ENCODE assay signal across 1 cellular context in the genomic region with DNA sequence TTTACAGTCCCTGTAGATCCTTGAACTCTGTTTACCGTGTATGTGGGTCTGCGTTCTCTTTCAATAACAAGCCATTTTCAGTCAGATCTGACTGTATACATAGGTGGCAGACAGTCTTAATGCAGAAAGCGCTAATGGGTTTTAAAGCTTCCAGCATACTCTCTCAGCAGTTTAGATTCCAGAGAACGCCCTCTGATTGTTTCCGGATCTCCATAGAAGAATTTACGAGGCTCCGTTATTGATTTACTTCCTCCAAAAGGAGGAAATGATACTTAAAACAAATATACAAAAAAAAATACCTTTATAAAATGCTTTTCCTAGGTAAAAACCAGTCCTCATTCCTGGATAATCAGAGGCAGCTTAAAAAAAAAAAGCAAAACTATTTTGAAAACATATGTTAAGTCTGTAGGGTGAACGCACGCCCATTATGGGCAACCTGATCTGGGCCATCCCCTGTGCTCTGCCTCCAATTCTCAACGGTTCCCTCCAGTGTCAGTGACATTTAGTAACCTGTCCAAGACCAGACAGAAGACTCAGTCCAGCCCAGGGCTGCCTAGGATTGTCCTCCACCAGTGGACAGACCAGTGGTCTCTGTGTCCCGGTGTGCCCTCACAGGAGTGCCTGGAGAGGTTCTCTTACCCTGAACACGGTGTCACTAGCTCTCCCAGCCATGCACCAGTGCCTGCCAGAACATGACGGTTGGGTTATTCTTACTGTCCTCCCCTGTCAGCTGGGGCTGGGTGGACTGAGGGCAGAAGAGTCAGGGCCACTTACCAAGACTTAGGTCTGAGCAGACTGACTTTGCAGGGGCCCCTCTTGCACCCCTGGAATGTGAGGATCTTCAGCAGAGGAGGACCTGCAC.
A peak's percentile ranks its signal among the peaks of the same experiment; 100 is the strongest.
TF ChIP-seq lines count a peak whose summit lies in the region.

No MANE protein-coding gene starts in this region.

TF ChIP-seq in HepG2, 621 proteins besides CTCF, POLR2A, EP300 and RAD21 (continued from another document):
- TF ChIP-seq THAP9 (CRISPR knock-in tag; IDR thresholded peaks at IDR 0.05; ENCODE audit: borderline replicate concordance) (0 out of 2 replicates have a peak, but pooled peaks have one; percentile 43), HMG20A (CRISPR knock-in tag; IDR thresholded peaks at IDR 0.05; ENCODE audit: borderline replicate concordance) (no peak)
- TF ChIP-seq, protein P1, sequence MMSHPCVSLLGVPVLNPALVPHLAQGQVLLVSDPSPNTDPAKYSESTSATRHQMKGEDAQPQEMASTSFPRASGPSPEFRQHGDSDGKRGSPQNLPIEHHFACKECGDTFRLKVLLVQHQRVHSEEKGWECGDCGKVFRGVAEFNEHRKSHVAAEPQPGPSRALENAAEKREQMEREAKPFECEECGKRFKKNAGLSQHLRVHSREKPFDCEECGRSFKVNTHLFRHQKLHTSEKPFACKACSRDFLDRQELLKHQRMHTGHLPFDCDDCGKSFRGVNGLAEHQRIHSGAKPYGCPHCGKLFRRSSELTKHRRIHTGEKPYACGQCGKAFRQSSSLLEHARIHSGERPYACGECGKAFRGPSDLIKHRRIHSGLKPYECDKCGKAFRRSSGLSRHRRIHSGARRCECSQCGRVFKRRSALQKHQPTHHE (CRISPR knock-in tag; IDR thresholded peaks at IDR 0.05; ENCODE audit: borderline replicate concordance) = no peak
